Comparison of ENCODE assay signal across 8 cellular contexts in genomic region chr19:52601025-52601973, GRCh38. TPM values are rescaled to one million over a fixed set of nuclear protein-coding genes. Genes with fewer than 3 reads are reported as not detected.
DNase-seq lines count a peak whose midpoint lies in the region; ATAC-seq and TF ChIP-seq lines count a peak whose summit lies in the region.

No MANE protein-coding gene starts in this region.

- H3K4me3 Mint-ChIP-seq in H9 (peak overlapping the region; percentile 72 to 83), osteocyte (ENCODE audit: unreplicated experiment) (peak overlapping the region; percentile 86)
- peak overlapping the region; percentile 90 for H3K4me3 Mint-ChIP-seq in activated naive CD4-positive, alpha-beta T cell treated with anti-CD3 and anti-CD28 coated beads, Interleukin-2, amount 50 U/mL, for 24 hours

- no peak overlapping the region for H4K91ac ChIP-seq in H9 (ENCODE audit: insufficient read length, low read depth, low read length)

- H4K5ac ChIP-seq in H9 (ENCODE audit: insufficient read length, low read depth, low read length): no peak overlapping the region

- DNase-seq in GF-D8 (lab: John Stamatoyannopoulos, UW): peak; percentile 59
- peak; percentile 94 for DNase-seq in H9
- peak; percentile 97 for DNase-seq in MG63
- peak; percentile 2 for DNase-seq in SK-N-MC (ENCODE audit: low read depth, low spot score)
- DNase-seq in Right ventricle myocardium inferior (ENCODE audit: missing footprints): peak; percentile 99
- DNase-seq in osteocyte (ENCODE audit: extremely low spot score, unreplicated experiment): peak; percentile 97
- DNase-seq in thoracic aorta (ENCODE audit: low spot score): peak; percentile 88

- H2BK15ac ChIP-seq in H9 (ENCODE audit: low read depth, low read length): no peak overlapping the region

- H4K20me1 ChIP-seq in H9 (ENCODE audit: control insufficient read depth, insufficient read depth, insufficient read length): no peaks in the 10 kb centered on the region

- H2AFZ ChIP-seq in H9 (ENCODE audit: low read length): no peak overlapping the region

- H3K27ac Mint-ChIP-seq in H9 (peak overlapping the region in 1 of 3 experiments; percentile 57; a peak in 1 of 7 replicates), osteocyte (ENCODE audit: unreplicated experiment) (peak overlapping the region; percentile 73)
- peak overlapping the region; percentile 48 for H3K27ac Mint-ChIP-seq in activated naive CD4-positive, alpha-beta T cell treated with anti-CD3 and anti-CD28 coated beads, Interleukin-2, amount 50 U/mL, for 24 hours

- peaks cover 4% of the 10 kb centered on the region for H3K27me3 Mint-ChIP-seq in H9 (ENCODE audit: low read depth)
- no peaks in the 10 kb centered on the region for H3K27me3 Mint-ChIP-seq in activated naive CD4-positive, alpha-beta T cell treated with anti-CD3 and anti-CD28 coated beads, Interleukin-2, amount 50 U/mL, for 24 hours
- H3K27me3 Mint-ChIP-seq in osteocyte (ENCODE audit: unreplicated experiment): no peaks in the 10 kb centered on the region

- no peak overlapping the region; the same call in 1 of the 2 replicates for H3K14ac ChIP-seq in H9 (ENCODE audit: insufficient read depth, low read length)

- no peak overlapping the region for H2BK120ac ChIP-seq in H9 (ENCODE audit: low read depth, low read length, poor library complexity, severe bottlenecking)

- H3K4me2 ChIP-seq in H9 (ENCODE audit: insufficient read depth, insufficient read length, low read length): peak overlapping the region; percentile 70

- H3K9me3 ChIP-seq in H9 (ENCODE audit: control insufficient read depth, low read depth, low read length) (no peaks in the 10 kb centered on the region), MG63 (peaks cover 2% of the 10 kb centered on the region; the same call in 1 of the 2 replicates), SK-N-MC (ENCODE audit: low read depth, low read length) (0 out of 2 replicates have a peak, but pooled peaks cover 4% of the 10 kb centered on the region), thoracic aorta (no peaks in the 10 kb centered on the region)

- no peaks in the 10 kb centered on the region for H3K79me2 ChIP-seq in H9 (ENCODE audit: insufficient read depth, low read length)

- no peaks in the 10 kb centered on the region for H3K79me1 ChIP-seq in H9 (ENCODE audit: insufficient read depth, low read depth, low read length, poor library complexity, severe bottlenecking)

- no peak overlapping the region for H2AK5ac ChIP-seq in H9 (ENCODE audit: insufficient read length, low read length)

- no peak overlapping the region for H2BK12ac ChIP-seq in H9 (ENCODE audit: insufficient read length, low read depth, low read length)

- H3K23me2 ChIP-seq in H9 (ENCODE audit: insufficient read length, low read depth, low read length, poor library complexity, severe bottlenecking): peaks cover 9% of the 10 kb centered on the region

- H3K27ac ChIP-seq in H9 (ENCODE audit: insufficient read length, low read depth, low read length) (no peak overlapping the region), SK-N-MC (no peak overlapping the region), thoracic aorta (peak overlapping the region; percentile 89 to 94)

- H2BK5ac ChIP-seq in H9 (ENCODE audit: insufficient read length, low read length): no peak overlapping the region

- H3T11ph ChIP-seq in H9 (ENCODE audit: low read length): no peak overlapping the region

- WGBS in H9 (ENCODE audit: extremely low coverage, insufficient read length, low lambda C conversion rate): no CpG with 5 or more reads among the region's 62 CpGs

- H3K9ac ChIP-seq in H9 (ENCODE audit: extremely low read depth, insufficient read length, low read length): peak overlapping the region; percentile 47
- peak overlapping the region; percentile 77 for H3K9ac ChIP-seq in SK-N-MC (ENCODE audit: insufficient read length)

- peak overlapping the region; percentile 11 for H3K18ac ChIP-seq in H9 (ENCODE audit: insufficient read length, low read depth, low read length)

- ATAC-seq in Right ventricle myocardium inferior (peak; percentile 100), thoracic aorta (ENCODE audit: insufficient number of reproducible peaks, low FRiP score, low read depth) (peak; percentile 65)

- H3K36me3 ChIP-seq in MG63 (peaks cover 8% of the 10 kb centered on the region), SK-N-MC (ENCODE audit: insufficient read depth, low read length) (no peaks in the 10 kb centered on the region), thoracic aorta (peaks cover 2% of the 10 kb centered on the region)

- H3K4me1 ChIP-seq in H9 (ENCODE audit: insufficient read depth, low read length): no peaks in the 10 kb centered on the region; the same call in 1 of the 2 replicates
- peaks cover 7 to 25% of the 10 kb centered on the region in 2 donors for H3K4me1 ChIP-seq in thoracic aorta (ENCODE audit: control insufficient read depth in 1 of 2, low read depth in 2 of 2)

- no peak overlapping the region for H4K8ac ChIP-seq in H9 (replicated peaks; ENCODE audit: insufficient read length, low read depth, low read length)

- H3K9me3 Mint-ChIP-seq in H9: peaks cover 0 to 8% of the 10 kb centered on the region in 2 experiments; a peak in 3 of 5 replicates
- peaks cover 16% of the 10 kb centered on the region for H3K9me3 Mint-ChIP-seq in activated naive CD4-positive, alpha-beta T cell treated with anti-CD3 and anti-CD28 coated beads, Interleukin-2, amount 50 U/mL, for 24 hours
- H3K9me3 Mint-ChIP-seq in osteocyte (ENCODE audit: unreplicated experiment): peaks cover 24% of the 10 kb centered on the region

- no peaks in the 10 kb centered on the region; the same call in 1 of the 2 replicates for H3K27me3 ChIP-seq in H9 (ENCODE audit: insufficient read depth, low read length)
- no peaks in the 10 kb centered on the region for H3K27me3 ChIP-seq in MG63
- H3K27me3 ChIP-seq in thoracic aorta (replicated peaks; ENCODE audit: insufficient read depth): no peaks in the 10 kb centered on the region

- peaks cover 16 to 32% (median 19%) of the 10 kb centered on the region in 3 experiments for H3K36me3 Mint-ChIP-seq in H9 (ENCODE audit: insufficient read depth in 1 of 3, low read depth in 3 of 3)
- peaks cover 35% of the 10 kb centered on the region for H3K36me3 Mint-ChIP-seq in activated naive CD4-positive, alpha-beta T cell treated with anti-CD3 and anti-CD28 coated beads, Interleukin-2, amount 50 U/mL, for 24 hours
- peaks cover 24% of the 10 kb centered on the region for H3K36me3 Mint-ChIP-seq in osteocyte (ENCODE audit: unreplicated experiment)

- no peak overlapping the region for H2BK20ac ChIP-seq in H9 (ENCODE audit: low read depth, low read length, poor library complexity, severe bottlenecking)

- H3K4me3 ChIP-seq in MG63 (peak overlapping the region; percentile 67), SK-N-MC (peak overlapping the region; percentile 83), thoracic aorta (peak overlapping the region; percentile 87)

- no peak overlapping the region for H3K23ac ChIP-seq in H9 (ENCODE audit: insufficient read length, low read depth, low read length)

- H3K56ac ChIP-seq in H9 (ENCODE audit: insufficient read length, low read depth, low read length): no peak overlapping the region

- intact Hi-C loops in Right ventricle myocardium inferior (cut with DNase I): loop anchor here (5.0 kb wide), 1 partner anchor 304 kb away; the partner anchor contains the start of gene ZNF480

- peak; percentile 62 for TF ChIP-seq CTCF in H9 (conservative IDR thresholded peaks at IDR 0.05)
- TF ChIP-seq CTCF in osteocyte (IDR thresholded peaks at IDR 0.05): peak; percentile 56
- peak; percentile 45 for TF ChIP-seq CTCF in thoracic aorta (IDR thresholded peaks at IDR 0.05)

- no peak overlapping the region for H3K4ac ChIP-seq in H9 (ENCODE audit: low read depth, low read length)

- peaks cover 13 to 18% of the 10 kb centered on the region in 2 experiments for H3K4me1 Mint-ChIP-seq in H9
- H3K4me1 Mint-ChIP-seq in activated naive CD4-positive, alpha-beta T cell treated with anti-CD3 and anti-CD28 coated beads, Interleukin-2, amount 50 U/mL, for 24 hours: peaks cover 28% of the 10 kb centered on the region
- peaks cover 19% of the 10 kb centered on the region for H3K4me1 Mint-ChIP-seq in osteocyte (ENCODE audit: unreplicated experiment)

RNA-seq across cellular contexts. Expression of gene ZNF701, which starts 31.2 kb away (rescaled TPM):
- total RNA-seq in H9 (2021) (23.7 and 24.4 TPM in 2 replicates), Right ventricle myocardium inferior (16.6 TPM), osteocyte (15.6 and 16.1 TPM in 2 replicates), thoracic aorta (10 to 100 TPM; 16.0 to 22.7 TPM)
- 3.1 and 6.4 TPM in 2 replicates for total RNA-seq in MG63 (2014; rRNA removed; shearing (Covaris generic); ENCODE audit: low replicate concordance)

RNA-seq across cellular contexts. Expression of gene ZNF83, which starts 36.9 kb away (rescaled TPM):
- total RNA-seq in H9 (2021) (28.7 and 31.6 TPM in 2 replicates), Right ventricle myocardium inferior (13.0 TPM), osteocyte (55.6 and 58.1 TPM in 2 replicates), thoracic aorta (100 to 1,000 TPM in 1 of 2 donors, 10 to 100 TPM in 1; 70.0 to 143 TPM)
- total RNA-seq in MG63 (2014; rRNA removed; shearing (Covaris generic); ENCODE audit: low replicate concordance): 18.5 and 29.2 TPM in 2 replicates

Comparison
In these comparisons a context has a peak if more than half of its experiments do, and no peak if none do; other contexts are left out.
1. DNase-seq: peak in every context shown above with its lines; median percentile 99 in Right ventricle myocardium inferior; 97 in MG63; 97 in osteocyte; 94 in H9; 88 in thoracic aorta; 59 in GF-D8; 2 in SK-N-MC.
2. H3K27ac ChIP-seq: peak in thoracic aorta (2 of 2); none in H9 (single experiment) and SK-N-MC (single experiment).
3. Peak in every context shown above with its lines, with median percentiles within 50 percentile points of each other: H3K4me3 Mint-ChIP-seq, CTCF ChIP-seq and H3K4me3 ChIP-seq.